24 cellular contexts compared by ENCODE assay signal in genomic region chr14:67410313-67410712, GRCh38. TPM values are rescaled to one million over a fixed set of nuclear protein-coding genes. Genes with fewer than 3 reads are reported as not detected.
DNase-seq lines count a peak whose midpoint lies in the region; ATAC-seq and TF ChIP-seq lines count a peak whose summit lies in the region.
"Had no signal": no experiment of that assay in that cellular context is flagged by ENCODE, and none has a peak within 500 bp of the region (broad histone marks: within the 10 kb centered on the region; RNA-seq: fewer than 3 reads in every experiment).

No MANE protein-coding gene starts in this region.

- no peaks in the 10 kb centered on the region for H4K20me1 ChIP-seq in Loucy (ENCODE audit: insufficient read depth, low read length, poor library complexity, severe bottlenecking)
- H4K20me1 ChIP-seq: BLaER1 treated with 17β-estradiol and CSF1 and Interleukin-3, amounts not matched to agents 10 nM and 100 nM had no signal

- DNase-seq in CD4-positive, alpha-beta T cell = no peak
- DNase-seq in epithelial cell of esophagus (ENCODE audit: low read depth) = peak; percentile 62
- peak; percentile 19 for DNase-seq in mucosa of gallbladder (ENCODE audit: low spot score)
- no peak for DNase-seq in NCI-H748 (lab: John Stamatoyannopoulos, UW; ENCODE audit: unreplicated experiment)
- DNase-seq in Ammon's horn (ENCODE audit: low spot score) = no peak
- no peak for DNase-seq in immature natural killer cell
- no peak for DNase-seq in stimulated activated naive CD8-positive, alpha-beta T cell treated with anti-CD3 and anti-CD28 coated beads, Interleukin-15, amount 100 ng/mL, for 72 hours
- DNase-seq: activated CD4-positive, alpha-beta T cell treated with anti-CD3 and anti-CD28 coated beads for 4 hours; activated effector memory CD4-positive, alpha-beta T cell treated with anti-CD3 and anti-CD28 coated beads, Interleukin-2, amount 50 U/mL, for 16 hours; caudate nucleus; DMS 273 treated with DMSO at 0.1 percent for 48 hours; GM23248; MG63; naive thymus-derived CD4-positive, alpha-beta T cell; NCI-H1694; stimulated activated CD4-positive, alpha-beta T cell treated with anti-CD3 and anti-CD28 coated beads, Interleukin-2, amount 100 ng/mL, for 24 hours; upper lobe of left lung had no signal

- H3K27ac Mint-ChIP-seq in CD4-positive, alpha-beta T cell = no peak overlapping the region
- no peak overlapping the region for H3K27ac Mint-ChIP-seq in immature natural killer cell
- no peak overlapping the region for H3K27ac Mint-ChIP-seq in stimulated activated naive CD8-positive, alpha-beta T cell treated with anti-CD3 and anti-CD28 coated beads, Interleukin-15, amount 100 ng/mL, for 72 hours
- H3K27ac Mint-ChIP-seq: stimulated activated naive CD8-positive, alpha-beta T cell treated with anti-CD3 and anti-CD28 coated beads, Interleukin-15, Interleukin-2, amounts not matched to agents 100 ng/mL and 50 ng/mL, for 24 hours had no signal

- H3K27me3 Mint-ChIP-seq in CD4-positive, alpha-beta T cell = no peaks in the 10 kb centered on the region
- H3K27me3 Mint-ChIP-seq in immature natural killer cell (ENCODE audit: low read depth in 3 of 3) = peaks cover 0 to 11% (median 2%) of the 10 kb centered on the region in 3 donors
- peaks cover 14% of the 10 kb centered on the region for H3K27me3 Mint-ChIP-seq in stimulated activated naive CD8-positive, alpha-beta T cell treated with anti-CD3 and anti-CD28 coated beads, Interleukin-15, amount 100 ng/mL, for 72 hours

- no peaks in the 10 kb centered on the region for H3K9me2 ChIP-seq in Loucy (replicated peaks; ENCODE audit: low read depth, low read length)

- H3K4me3 Mint-ChIP-seq in CD4-positive, alpha-beta T cell = peak overlapping the region; percentile 66
- H3K4me3 Mint-ChIP-seq in immature natural killer cell = no peak overlapping the region
- no peak overlapping the region for H3K4me3 Mint-ChIP-seq in stimulated activated naive CD8-positive, alpha-beta T cell treated with anti-CD3 and anti-CD28 coated beads, Interleukin-15, amount 100 ng/mL, for 72 hours
- H3K4me3 Mint-ChIP-seq: stimulated activated naive CD8-positive, alpha-beta T cell treated with anti-CD3 and anti-CD28 coated beads, Interleukin-15, Interleukin-2, amounts not matched to agents 100 ng/mL and 50 ng/mL, for 24 hours had no signal

- peaks cover 15% of the 10 kb centered on the region for H3K4me1 Mint-ChIP-seq in CD4-positive, alpha-beta T cell (ENCODE audit: low read depth)
- no peaks in the 10 kb centered on the region for H3K4me1 Mint-ChIP-seq in immature natural killer cell
- peaks cover 30% of the 10 kb centered on the region for H3K4me1 Mint-ChIP-seq in stimulated activated naive CD8-positive, alpha-beta T cell treated with anti-CD3 and anti-CD28 coated beads, Interleukin-15, amount 100 ng/mL, for 72 hours

- H3K36me3 Mint-ChIP-seq in CD4-positive, alpha-beta T cell (ENCODE audit: low read depth) = no peaks in the 10 kb centered on the region
- H3K36me3 Mint-ChIP-seq in immature natural killer cell = no peaks in the 10 kb centered on the region

- POLR2A ChIA-PET in CD4-positive, alpha-beta T cell (lab: Charles Lee) = no interaction called here

- no peaks in the 10 kb centered on the region for H3K36me3 ChIP-seq in Loucy (ENCODE audit: insufficient read depth, low read length)
- H3K36me3 ChIP-seq: adrenal gland; BLaER1 treated with 17β-estradiol and CSF1 and Interleukin-3, amounts not matched to agents 10 nM and 100 nM; esophagus muscularis mucosa; MG63; upper lobe of left lung had no signal

- H3K4me2 ChIP-seq in Loucy (ENCODE audit: low read depth, low read length, poor library complexity, severe bottlenecking) = no peak overlapping the region
- H3K4me2 ChIP-seq: BLaER1 treated with 17β-estradiol and CSF1 and Interleukin-3, amounts not matched to agents 10 nM and 100 nM had no signal

- H3K9me3 ChIP-seq in CD4-positive, alpha-beta T cell (ENCODE audit: control insufficient read depth, low read length) = no peaks in the 10 kb centered on the region
- H3K9me3 ChIP-seq in Loucy (ENCODE audit: insufficient read depth, low read depth, low read length) = no peaks in the 10 kb centered on the region
- H3K9me3 ChIP-seq: adrenal gland, esophagus muscularis mucosa, MG63, upper lobe of left lung had no signal

- H3K79me2 ChIP-seq in Loucy (ENCODE audit: insufficient read depth, low read length) = no peaks in the 10 kb centered on the region
- H3K79me2 ChIP-seq: parathyroid adenoma had no signal

- ATAC-seq in CD4-positive, alpha-beta T cell (ENCODE audit: poor library complexity) = no peak
- no peak for ATAC-seq in stimulated activated naive CD8-positive, alpha-beta T cell treated with anti-CD3 and anti-CD28 coated beads, Interleukin-15, amount 100 ng/mL, for 72 hours
- ATAC-seq: naive thymus-derived CD4-positive, alpha-beta T cell had no signal

- H3K9ac ChIP-seq in Loucy (ENCODE audit: low read depth, low read length, poor library complexity, severe bottlenecking) = no peak overlapping the region
- H3K9ac ChIP-seq: BLaER1 treated with 17β-estradiol and CSF1 and Interleukin-3, amounts not matched to agents 10 nM and 100 nM; GM23248; parathyroid adenoma had no signal

- H3K4me1 ChIP-seq in Loucy (ENCODE audit: insufficient read depth, low read length, poor library complexity, severe bottlenecking) = peaks cover 6% of the 10 kb centered on the region
- H3K4me1 ChIP-seq: parathyroid adenoma had no signal

- H3K9me3 Mint-ChIP-seq in CD4-positive, alpha-beta T cell = no peaks in the 10 kb centered on the region
- H3K9me3 Mint-ChIP-seq in immature natural killer cell = no peaks in the 10 kb centered on the region
- no peaks in the 10 kb centered on the region for H3K9me3 Mint-ChIP-seq in stimulated activated naive CD8-positive, alpha-beta T cell treated with anti-CD3 and anti-CD28 coated beads, Interleukin-15, amount 100 ng/mL, for 72 hours
- H3K9me3 Mint-ChIP-seq: naive thymus-derived CD4-positive, alpha-beta T cell; stimulated activated naive CD8-positive, alpha-beta T cell treated with anti-CD3 and anti-CD28 coated beads, Interleukin-15, Interleukin-2, amounts not matched to agents 100 ng/mL and 50 ng/mL, for 24 hours had no signal

- no peaks in the 10 kb centered on the region for H3F3A ChIP-seq in Loucy (ENCODE audit: low read depth)

- peak overlapping the region; percentile 46; the same call in 1 of the 2 replicates for H2AFZ ChIP-seq in Loucy (ENCODE audit: low read length)
- H2AFZ ChIP-seq: GM23248, parathyroid adenoma had no signal

- intact Hi-C loops in CD4-positive, alpha-beta T cell (cut with DNase I, micrococcal nuclease) = no loop called here

- CTCF ChIA-PET in CD4-positive, alpha-beta T cell (lab: Charles Lee) = interaction anchor here (0.9 to 1.4 kb wide), 3 partner anchors 16 to 51 kb away, joined by 3 to 4 read pairs (median 3); partner anchors contain the start of gene ATP6V1D

- H3K4me3 ChIP-seq in Loucy (ENCODE audit: low read length, poor library complexity, severe bottlenecking) (no peak overlapping the region), epithelial cell of esophagus (ENCODE audit: low read length) (no peak overlapping the region)
- H3K4me3 ChIP-seq: adrenal gland; BLaER1 treated with 17β-estradiol and CSF1 and Interleukin-3, amounts not matched to agents 10 nM and 100 nM; esophagus muscularis mucosa; GM23248; MG63; SK-N-MC; upper lobe of left lung had no signal

- no peak overlapping the region for H3K27ac ChIP-seq in CD4-positive, alpha-beta T cell (ENCODE audit: low read depth, low read length)
- H3K27ac ChIP-seq: BLaER1 treated with 17β-estradiol and CSF1 and Interleukin-3, amounts not matched to agents 10 nM and 100 nM; esophagus muscularis mucosa; GM23248; parathyroid adenoma; SK-N-MC; upper lobe of left lung had no signal

- H3K27me3 ChIP-seq in CD4-positive, alpha-beta T cell (ENCODE audit: control insufficient read depth, insufficient read depth, low read length) = no peaks in the 10 kb centered on the region
- no peaks in the 10 kb centered on the region for H3K27me3 ChIP-seq in Loucy (ENCODE audit: insufficient read depth, low read length, poor library complexity, severe bottlenecking)
- H3K27me3 ChIP-seq: adrenal gland; BLaER1 treated with 17β-estradiol and CSF1 and Interleukin-3, amounts not matched to agents 10 nM and 100 nM; MG63 had no signal

- no peak for TF ChIP-seq CTCF in CD4-positive, alpha-beta T cell (IDR thresholded peaks at IDR 0.05)
- TF ChIP-seq CTCF in Loucy (conservative IDR thresholded peaks at IDR 0.05; ENCODE audit: low read length) (no peak), epithelial cell of esophagus (IDR thresholded peaks at IDR 0.05; ENCODE audit: insufficient read depth, low read depth, low read length, missing control alignments) (no peak)

RNA-seq across cellular contexts. Expression of gene PLEK2, which starts 1.7 kb away (rescaled TPM):
- total RNA-seq in CD4-positive, alpha-beta T cell = 1 to 10 TPM; 1.3 to 1.4 TPM
- 10.5 TPM for total RNA-seq in mucosa of gallbladder
- not detected for polyA plus RNA-seq in immature natural killer cell

RNA-seq across cellular contexts. Expression of gene EIF2S1, which starts 50.2 kb away (rescaled TPM):
- total RNA-seq in CD4-positive, alpha-beta T cell = 10 to 100 TPM; 23.1 to 28.8 TPM
- 75.1 TPM for total RNA-seq in mucosa of gallbladder
- 100 to 1,000 TPM; 131 to 159 (median 141) TPM for polyA plus RNA-seq in immature natural killer cell

RNA-seq across cellular contexts. Expression of gene ATP6V1D, which starts 50.7 kb away (rescaled TPM):
- 10 to 100 TPM; 25.2 to 36.2 TPM for total RNA-seq in CD4-positive, alpha-beta T cell
- 69.1 TPM for total RNA-seq in mucosa of gallbladder
- 10 to 100 TPM; 74.0 to 94.9 (median 80.1) TPM for polyA plus RNA-seq in immature natural killer cell

Comparison
In these comparisons a context has a peak if more than half of its experiments do, and no peak if none do; other contexts are left out.
1. DNase-seq: peak in epithelial cell of esophagus (single experiment) and mucosa of gallbladder (single experiment); none in CD4-positive, alpha-beta T cell (0 of 10), NCI-H748 (single experiment), Ammon's horn (single experiment), immature natural killer cell (0 of 3) and stimulated activated naive CD8-positive, alpha-beta T cell treated with anti-CD3 and anti-CD28 coated beads, Interleukin-15, amount 100 ng/mL, for 72 hours (0 of 2).